ENCODE assay signal across 1 cellular context in genomic region chr11:46565248-46565835, GRCh38.
TF ChIP-seq lines count a peak whose summit lies in the region.

No MANE protein-coding gene starts in this region.

TF ChIP-seq in HCT116, 20 proteins besides CTCF, POLR2A, EP300 and RAD21 (continued from another document):
- TF ChIP-seq ZBTB33 (IDR thresholded peaks at IDR 0.05; ENCODE audit: extremely low read depth, insufficient replicate concordance, low read length) (no peak), TCF7L2 (IDR thresholded peaks at IDR 0.05; ENCODE audit: borderline replicate concordance, extremely low read depth, insufficient read depth, insufficient read length) (no peak)
